21 cellular contexts compared by ENCODE assay signal in the genomic region with DNA sequence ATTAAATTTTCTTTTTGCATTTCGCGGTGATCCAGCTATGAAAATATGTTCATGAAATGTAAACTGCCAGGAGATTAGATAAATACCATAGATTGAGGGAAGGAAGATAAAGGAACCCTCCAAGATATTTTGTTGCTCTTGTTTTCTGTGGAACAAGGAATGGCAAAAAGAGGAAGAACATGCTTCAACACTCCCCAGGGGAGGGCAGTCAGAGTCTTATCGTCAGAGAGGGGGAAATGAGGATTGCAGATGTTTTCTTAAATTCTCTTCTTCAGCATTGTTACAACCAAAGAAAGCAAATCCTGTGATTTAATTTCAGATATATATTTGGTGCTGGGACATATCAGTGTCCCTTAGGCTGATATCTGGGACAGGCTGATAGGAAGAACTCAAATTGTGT. TPM values are rescaled to one million over a fixed set of nuclear protein-coding genes. Genes with fewer than 3 reads are reported as not detected.
"Had no signal": no experiment of that assay in that cellular context is flagged by ENCODE, and none has a peak within 500 bp of the region (broad histone marks: within the 10 kb centered on the region; RNA-seq: fewer than 3 reads in every experiment).

No MANE protein-coding gene starts in this region.

- H3K27me3 ChIP-seq: neural progenitor cell had no signal

- H3K9me3 Mint-ChIP-seq: activated CD4-positive, alpha-beta T cell treated with anti-CD3 and anti-CD28 coated beads, Interleukin-2, amount 10 ng/mL, durations not matched to agents 24 days and 14 days; activated CD8-positive, alpha-beta T cell treated with anti-CD3 and anti-CD28 coated beads for 36 hours; activated naive CD4-positive, alpha-beta T cell treated with anti-CD3 and anti-CD28 coated beads for 36 hours; brain; central memory CD8-positive, alpha-beta T cell had no signal

- H3K27ac Mint-ChIP-seq: activated CD4-positive, alpha-beta T cell treated with anti-CD3 and anti-CD28 coated beads, Interleukin-2, amount 10 ng/mL, durations not matched to agents 24 days and 14 days; activated CD8-positive, alpha-beta T cell treated with anti-CD3 and anti-CD28 coated beads for 36 hours; activated naive CD4-positive, alpha-beta T cell treated with anti-CD3 and anti-CD28 coated beads for 36 hours; neural progenitor cell had no signal

- ATAC-seq: activated CD8-positive, alpha-beta T cell treated with anti-CD3 and anti-CD28 coated beads for 36 hours; gastrocnemius medialis; right cardiac atrium; stimulated activated naive CD8-positive, alpha-beta T cell treated with anti-CD3 and anti-CD28 coated beads, Interleukin-15, Interleukin-2, amounts not matched to agents 100 U/mL and 50 U/mL, for 24 hours had no signal

- H3K36me3 Mint-ChIP-seq: brain had no signal

- H3K4me1 ChIP-seq: gastrocnemius medialis, left lung, psoas muscle, tibial artery had no signal

- H3K36me3 ChIP-seq: gastrocnemius medialis, left lung, neural progenitor cell, tibial artery had no signal

- H3K4me2 ChIP-seq: neural progenitor cell had no signal

- H3K9me3 ChIP-seq: gastrocnemius medialis, left lung, psoas muscle, tibial artery had no signal

- H3K27ac ChIP-seq: coronary artery, gastrocnemius medialis, left lung, neural progenitor cell, psoas muscle, tibial artery had no signal

- DNase-seq: activated CD4-positive, alpha-beta T cell treated with anti-CD3 and anti-CD28 coated beads, Interleukin-2, amount 10 ng/mL, durations not matched to agents 24 days and 14 days; activated CD8-positive, alpha-beta T cell treated with anti-CD3 and anti-CD28 coated beads for 36 hours; activated naive CD4-positive, alpha-beta T cell treated with anti-CD3 and anti-CD28 coated beads for 36 hours; activated T-cell treated with anti-CD3 and anti-CD28 coated beads, Interleukin-2, amount 50 U/mL, for 1 hour; gastrocnemius medialis; head of caudate nucleus; kidney; left lung; psoas muscle; right cardiac atrium; stimulated activated naive CD8-positive, alpha-beta T cell treated with anti-CD3 and anti-CD28 coated beads, Interleukin-15, Interleukin-2, amounts not matched to agents 100 U/mL and 50 U/mL, for 24 hours; substantia nigra; tibial artery had no signal

- H3K4me3 Mint-ChIP-seq: activated CD4-positive, alpha-beta T cell treated with anti-CD3 and anti-CD28 coated beads, Interleukin-2, amount 10 ng/mL, durations not matched to agents 24 days and 14 days; activated CD8-positive, alpha-beta T cell treated with anti-CD3 and anti-CD28 coated beads for 36 hours; activated naive CD4-positive, alpha-beta T cell treated with anti-CD3 and anti-CD28 coated beads for 36 hours; brain; central memory CD8-positive, alpha-beta T cell; neural progenitor cell had no signal

- H3K4me1 Mint-ChIP-seq: activated CD4-positive, alpha-beta T cell treated with anti-CD3 and anti-CD28 coated beads, Interleukin-2, amount 10 ng/mL, durations not matched to agents 24 days and 14 days; central memory CD8-positive, alpha-beta T cell had no signal

- H2AFZ ChIP-seq: neural progenitor cell had no signal

- H3K9ac ChIP-seq: neural progenitor cell had no signal

- H3K4me3 ChIP-seq: coronary artery, gastrocnemius medialis, left lung, neural progenitor cell, psoas muscle, skin epidermis, tibial artery had no signal

RNA-seq across cellular contexts. Expression of a gene that starts 9.6 kb away (rescaled TPM):
- total RNA-seq: activated CD4-positive, alpha-beta T cell treated with anti-CD3 and anti-CD28 coated beads, Interleukin-2, amount 10 ng/mL, durations not matched to agents 24 days and 14 days; activated CD8-positive, alpha-beta T cell treated with anti-CD3 and anti-CD28 coated beads for 36 hours; activated naive CD4-positive, alpha-beta T cell treated with anti-CD3 and anti-CD28 coated beads for 36 hours; epithelial cell of proximal tubule; mononuclear cell; T-helper 2 cell treated with Interferon-gamma antibody and Interleukin-4, amounts not matched to agents 100 ng/mL and 5 ng/mL, for 36 hours had no signal

RNA-seq across cellular contexts. Expression of a gene that starts 38.6 kb away (rescaled TPM):
- total RNA-seq: activated CD4-positive, alpha-beta T cell treated with anti-CD3 and anti-CD28 coated beads, Interleukin-2, amount 10 ng/mL, durations not matched to agents 24 days and 14 days; activated CD8-positive, alpha-beta T cell treated with anti-CD3 and anti-CD28 coated beads for 36 hours; psoas muscle; T-helper 2 cell treated with Interferon-gamma antibody and Interleukin-4, amounts not matched to agents 100 ng/mL and 5 ng/mL, for 36 hours had no signal
